10 cellular contexts compared by ENCODE assay signal in genomic region chr10:122310311-122311050, GRCh38. TPM values are rescaled to one million over a fixed set of nuclear protein-coding genes. Genes with fewer than 3 reads are reported as not detected.
DNase-seq lines count a peak whose midpoint lies in the region; TF ChIP-seq lines count a peak whose summit lies in the region.
"Had no signal": no experiment of that assay in that cellular context is flagged by ENCODE, and none has a peak within 500 bp of the region (broad histone marks: within the 10 kb centered on the region; RNA-seq: fewer than 3 reads in every experiment).

No MANE protein-coding gene starts in this region.

- no peak overlapping the region for H3K4me2 ChIP-seq in osteoblast (ENCODE audit: insufficient read depth, low read length)

- H3K27me3 ChIP-seq in mucosa of stomach (ENCODE audit: control insufficient read depth, insufficient read depth, low read length) (no peaks in the 10 kb centered on the region), osteoblast (ENCODE audit: insufficient read depth, low read length) (no peaks in the 10 kb centered on the region)

- H3K4me1 ChIP-seq in mucosa of stomach (ENCODE audit: control insufficient read depth, insufficient read depth, low read length) (peaks cover 38% of the 10 kb centered on the region), osteoblast (ENCODE audit: insufficient read depth, low read length) (peaks cover 15% of the 10 kb centered on the region)

- peak; percentile 27 for DNase-seq in ACHN
- DNase-seq in NCI-H460 (ENCODE audit: extremely low read depth, low read depth) = peak; percentile 73
- peak; percentile 15 for DNase-seq in endothelial cell (ENCODE audit: low spot score)
- no peak for DNase-seq in osteoblast (ENCODE audit: insufficient read length, low spot score, missing footprints)
- no peak for DNase-seq in DMS153 (lab: John Stamatoyannopoulos, UW)
- DNase-seq in GM10266 (ENCODE audit: extremely low spot score) = no peak
- DNase-seq in NCI-H2107 treated with DMSO at 0.1 percent for 48 hours (lab: John Stamatoyannopoulos, UW; ENCODE audit: unreplicated experiment) = no peak
- DNase-seq: GM23248, MV-4-11 had no signal

- H3K27ac ChIP-seq in osteoblast (ENCODE audit: low read depth, low read length) = no peak overlapping the region
- H3K27ac ChIP-seq: GM23248 had no signal

- in situ Hi-C loops in ACHN (cut with HindIII; ENCODE audit: low pct_ligation_motif_present, low pct_unique_long_range_greater_than_20kb, low sequenced_read_pairs) = no loop called here

- no peaks in the 10 kb centered on the region for H3K9me3 Mint-ChIP-seq in endothelial cell (ENCODE audit: unreplicated experiment)

- peaks cover 2% of the 10 kb centered on the region for H3K27me3 Mint-ChIP-seq in endothelial cell (ENCODE audit: unreplicated experiment)

- no peak overlapping the region for H3K4me3 Mint-ChIP-seq in endothelial cell (ENCODE audit: unreplicated experiment)

- peaks cover 4% of the 10 kb centered on the region for H3K4me1 Mint-ChIP-seq in endothelial cell (ENCODE audit: unreplicated experiment)

- H3K79me2 ChIP-seq in osteoblast (ENCODE audit: insufficient read depth, low read length) = no peaks in the 10 kb centered on the region

- no peak overlapping the region for H3K27ac Mint-ChIP-seq in endothelial cell (ENCODE audit: unreplicated experiment)

- no peaks in the 10 kb centered on the region for H4K20me1 ChIP-seq in osteoblast (ENCODE audit: insufficient read depth, low read length)

- H2AFZ ChIP-seq in osteoblast (ENCODE audit: low read length) = no peak overlapping the region
- H2AFZ ChIP-seq: GM23248 had no signal

- H3K4me3 ChIP-seq in mucosa of stomach (ENCODE audit: low read length) = no peak overlapping the region
- H3K4me3 ChIP-seq in osteoblast (ENCODE audit: insufficient read depth, low read length) = no peak overlapping the region
- H3K4me3 ChIP-seq: GM23248 had no signal

- H3K9ac ChIP-seq in mucosa of stomach (ENCODE audit: low read length) = peak overlapping the region; percentile 11
- H3K9ac ChIP-seq: GM23248 had no signal

- no peak for TF ChIP-seq CTCF in endothelial cell (IDR thresholded peaks at IDR 0.05; ENCODE audit: unreplicated experiment)
- no peak for TF ChIP-seq CTCF in osteoblast (IDR thresholded peaks at IDR 0.05; ENCODE audit: extremely low read depth, low read depth, low read length)
- TF ChIP-seq CTCF in GM10266 (IDR thresholded peaks at IDR 0.05; ENCODE audit: control insufficient read depth, insufficient read depth, low read depth, missing control alignments) = no peak

- no peaks in the 10 kb centered on the region for H3K36me3 Mint-ChIP-seq in endothelial cell (ENCODE audit: low read depth, unreplicated experiment)

- H3K36me3 ChIP-seq in mucosa of stomach (ENCODE audit: control insufficient read depth, insufficient read depth, low read length) (no peaks in the 10 kb centered on the region), osteoblast (ENCODE audit: insufficient read depth, low read length) (no peaks in the 10 kb centered on the region)

- no peaks in the 10 kb centered on the region for H3K9me3 ChIP-seq in mucosa of stomach (ENCODE audit: control insufficient read depth, low read length)
- peaks cover 2% of the 10 kb centered on the region for H3K9me3 ChIP-seq in osteoblast (ENCODE audit: low read depth, low read length)

RNA-seq across cellular contexts. Expression of gene BTBD16, which starts 39.4 kb away (rescaled TPM):
- total RNA-seq in NCI-H460 (2014; rRNA removed; shearing (Covaris generic)) = 0.43 and 0.45 TPM in 2 replicates
- 1.6 TPM in 1 of 2 replicates, not detected in the other for polyA plus RNA-seq in NCI-H460 (2014; cell fraction: nucleus; rRNA removed)
- total RNA-seq in endothelial cell (ENCODE audit: unreplicated experiment) = 0.23 TPM
- not detected in 2 replicates for total RNA-seq in osteoblast
- total RNA-seq: GM23248 had no signal
- polyA plus RNA-seq: GM23248 had no signal

Comparison
In these comparisons a context has a peak if more than half of its experiments do, and no peak if none do; other contexts are left out.
1. DNase-seq: peak in ACHN (single experiment), NCI-H460 (single experiment) and endothelial cell (single experiment); none in osteoblast (single experiment), DMS153 (single experiment), GM10266 (single experiment) and NCI-H2107 treated with DMSO at 0.1 percent for 48 hours (single experiment).